In genomic region chr1:209513226-209513625, GRCh38 we compare ENCODE assay signal across 8 cellular contexts.
A peak's percentile ranks its signal among the peaks of the same experiment; 100 is the strongest.
DNase-seq lines count a peak whose midpoint lies in the region; ATAC-seq and TF ChIP-seq lines count a peak whose summit lies in the region.

No MANE protein-coding gene starts in this region.

- no peak overlapping the region for H3K27ac ChIP-seq in mesenchymal stem cell (ENCODE audit: low read length, poor library complexity, severe bottlenecking)

- H2AK5ac ChIP-seq in mesenchymal stem cell (ENCODE audit: low read length, severe bottlenecking): no peak overlapping the region

- in situ Hi-C loops in astrocyte of the spinal cord (cut with HindIII; ENCODE audit: low sequenced_read_pairs): no loop called here

- H4K8ac ChIP-seq in mesenchymal stem cell (ENCODE audit: low read length): no peak overlapping the region

- no peak overlapping the region for H3K4me2 ChIP-seq in mesenchymal stem cell (ENCODE audit: low read length, poor library complexity, severe bottlenecking)

- H3K9ac ChIP-seq in mesenchymal stem cell (ENCODE audit: low read length): no peak overlapping the region

- H2BK15ac ChIP-seq in mesenchymal stem cell (ENCODE audit: low read depth, poor library complexity, severe bottlenecking): no peak overlapping the region

- ATAC-seq in HG02840 (IDR thresholded peaks at IDR 0.05; ENCODE audit: low FRiP score, unreplicated experiment): no peak

- H2BK12ac ChIP-seq in mesenchymal stem cell (ENCODE audit: low read length in 2 of 2): no peak overlapping the region

- 72% methylated on average over 5 of the region's 5 CpGs for WGBS in mesenchymal stem cell

- no peak overlapping the region for H3K23ac ChIP-seq in mesenchymal stem cell (ENCODE audit: low read length in 2 of 2)

- H3K79me1 ChIP-seq in mesenchymal stem cell (replicated peaks; ENCODE audit: low read length, poor library complexity, severe bottlenecking): no peaks in the 10 kb centered on the region

- H2BK120ac ChIP-seq in mesenchymal stem cell (ENCODE audit: low read depth, low read length): no peak overlapping the region

- no peak overlapping the region for H4K91ac ChIP-seq in mesenchymal stem cell (ENCODE audit: low read length)

- DNase-seq in DMS114 treated with DMSO at 0.1 percent for 48 hours (lab: John Stamatoyannopoulos, UW; ENCODE audit: unreplicated experiment) (peak; percentile 7), HCEC 1CT (peak; percentile 66), NCI-H2227 (lab: John Stamatoyannopoulos, UW; ENCODE audit: unreplicated experiment) (peak; percentile 61), astrocyte of the spinal cord (ENCODE audit: low read depth, low spot score) (peak; percentile 26), mesenchymal stem cell (peak; percentile 34), activated gamma-delta T cell treated with Interleukin-2 at 50 U/mL for 16 hours (no peak)
- DNase-seq in stimulated activated CD4-positive, alpha-beta T cell treated with anti-CD3 and anti-CD28 coated beads, Interleukin-4, amount 100 ng/mL, for 24 hours: no peak

- H3K4ac ChIP-seq in mesenchymal stem cell (ENCODE audit: low read depth in 1 of 2, low read length in 2 of 2): no peak overlapping the region

- H3K4me1 ChIP-seq in mesenchymal stem cell (ENCODE audit: control insufficient read depth, insufficient read depth, low read depth, low read length): no peaks in the 10 kb centered on the region

- H3K9me3 ChIP-seq in mesenchymal stem cell (ENCODE audit: control insufficient read depth, low read length): no peaks in the 10 kb centered on the region

- no peak overlapping the region for H3K14ac ChIP-seq in mesenchymal stem cell (ENCODE audit: low read length in 2 of 2)

- no peak overlapping the region for H2BK5ac ChIP-seq in mesenchymal stem cell (ENCODE audit: low read depth, low read length, poor library complexity, severe bottlenecking)

- H2AFZ ChIP-seq in mesenchymal stem cell (ENCODE audit: low read depth, low read length): no peak overlapping the region

- H3K4me3 ChIP-seq in astrocyte of the spinal cord (ENCODE audit: low read depth, low read length): no peak overlapping the region
- H3K4me3 ChIP-seq in mesenchymal stem cell (ENCODE audit: insufficient read depth in 1 of 2, low read depth in 1 of 2, low read length in 2 of 2): no peak overlapping the region

- TF ChIP-seq CTCF in astrocyte of the spinal cord (IDR thresholded peaks at IDR 0.05; ENCODE audit: low read depth, low read length): peak; percentile 67

- no peak overlapping the region for H3K18ac ChIP-seq in mesenchymal stem cell (ENCODE audit: low read depth in 1 of 2, low read length in 2 of 2)

- peaks cover 21 to 39% of the 10 kb centered on the region in 2 experiments for H3K27me3 ChIP-seq in mesenchymal stem cell (ENCODE audit: control insufficient read depth in 1 of 2, insufficient read depth in 1 of 2, low read length in 2 of 2)

- H3K36me3 ChIP-seq in mesenchymal stem cell (ENCODE audit: control insufficient read depth in 1 of 2, insufficient read depth in 2 of 2, low read depth in 1 of 2, low read length in 2 of 2): no peaks in the 10 kb centered on the region

Comparison
In these comparisons a context has a peak if more than half of its experiments do, and no peak if none do; other contexts are left out.
1. DNase-seq: peak in DMS114 treated with DMSO at 0.1 percent for 48 hours (single experiment), HCEC 1CT (single experiment), NCI-H2227 (single experiment), astrocyte of the spinal cord (single experiment) and mesenchymal stem cell (single experiment); none in activated gamma-delta T cell treated with Interleukin-2 at 50 U/mL for 16 hours (single experiment) and stimulated activated CD4-positive, alpha-beta T cell treated with anti-CD3 and anti-CD28 coated beads, Interleukin-4, amount 100 ng/mL, for 24 hours (single experiment).